Comparison of ENCODE assay signal across 9 cellular contexts in genomic region chr12:110585231-110585799, GRCh38. TPM values are rescaled to one million over a fixed set of nuclear protein-coding genes. Genes with fewer than 3 reads are reported as not detected.
A peak's percentile ranks its signal among the peaks of the same experiment; 100 is the strongest.
DNase-seq lines count a peak whose midpoint lies in the region; ATAC-seq and TF ChIP-seq lines count a peak whose summit lies in the region.
"Had no signal": no experiment of that assay in that cellular context is flagged by ENCODE, and none has a peak within 500 bp of the region (broad histone marks: within the 10 kb centered on the region; RNA-seq: fewer than 3 reads in every experiment).

No MANE protein-coding gene starts in this region.

- no peak for DNase-seq in HCT116 (ENCODE audit: low read depth, low spot score)
- DNase-seq in activated B cell treated with CpG ODN at 0.5 μM for 24 hours, result no peak
- peak; percentile 36 for DNase-seq in fibroblast of gingiva (ENCODE audit: low read depth)
- peak; percentile 52 to 73 for DNase-seq in gastrocnemius medialis
- no peak for DNase-seq in RWPE1 (ENCODE audit: low spot score)
- DNase-seq in RKO (ENCODE audit: low spot score), result no peak
- DNase-seq in GM19238 (ENCODE audit: insufficient read length, low spot score), result no peak

- H3K4me3 ChIP-seq in HCT116 (replicated peaks in 1 of 2; ENCODE audit: low read depth in 1 of 2, low read length in 2 of 2) (no peak overlapping the region), gastrocnemius medialis (peak overlapping the region in 3 of 4 donors; percentile 19 to 48 (median 25))

- peaks cover 11 to 43% of the 10 kb centered on the region in 2 experiments for H3K4me1 ChIP-seq in HCT116 (ENCODE audit: control insufficient read depth in 1 of 2, insufficient read depth in 2 of 2, low read length in 2 of 2)
- peaks cover 39 to 40% of the 10 kb centered on the region in 2 donors for H3K4me1 ChIP-seq in gastrocnemius medialis

- no peaks in the 10 kb centered on the region for H3K27me3 Mint-ChIP-seq in activated B cell treated with CpG ODN at 0.5 μM for 24 hours
- H3K27me3 Mint-ChIP-seq: memory B cell had no signal

- peaks cover 29% of the 10 kb centered on the region for H3K79me2 ChIP-seq in HCT116 (ENCODE audit: insufficient read depth, low read length)

- CTCF ChIA-PET in HCT116 (lab: Charles Lee) (interaction anchor here (1.1 to 1.4 kb wide), 2 partner anchors 15 to 117 kb away, joined by 3 to 4 read pairs; partner anchors contain the start of gene GPN3), activated B cell treated with CpG ODN at 0.5 μM for 24 hours (lab: Charles Lee) (interaction anchor here (1.6 kb wide), 1 partner anchor 15 kb away, joined by 7 read pairs; no protein-coding TSS in a partner anchor), RWPE1 (lab: Yijun Ruan, JAX) (interaction anchor here (0.6 to 0.7 kb wide), 2 partner anchors 15 to 33 kb away, joined by 3 to 5 read pairs; no protein-coding TSS in a partner anchor)

- H3K36me3 ChIP-seq in HCT116 (ENCODE audit: control insufficient read depth in 1 of 2, insufficient read depth in 2 of 2, low read length in 2 of 2), result no peaks in the 10 kb centered on the region
- H3K36me3 ChIP-seq in gastrocnemius medialis, result no peaks in the 10 kb centered on the region

- RAD21 ChIA-PET in HCT116 (lab: Charles Lee; ENCODE audit: low non-redundant PET in 1 of 2, low total read pairs in 2 of 2, uncharacterized antibody in 2 of 2, unreplicated experiment in 2 of 2), result no interaction called here

- ATAC-seq in HCT116 (no peak), activated B cell treated with CpG ODN at 0.5 μM for 24 hours (ENCODE audit: low read depth) (no peak), gastrocnemius medialis (peak; percentile 7 to 36), HG03108 (IDR thresholded peaks at IDR 0.05; ENCODE audit: unreplicated experiment) (no peak)

- peak overlapping the region; percentile 53 for H2AFZ ChIP-seq in HCT116 (ENCODE audit: low read depth, low read length, poor library complexity, severe bottlenecking)

- H3K27me3 ChIP-seq in HCT116 (ENCODE audit: insufficient read depth, low read length), result no peaks in the 10 kb centered on the region
- H3K27me3 ChIP-seq in gastrocnemius medialis, result no peaks in the 10 kb centered on the region

- H3K9me3 ChIP-seq in HCT116 (ENCODE audit: control insufficient read depth in 1 of 2, insufficient read depth in 1 of 2, low read depth in 1 of 2, low read length in 2 of 2) (no peaks in the 10 kb centered on the region), gastrocnemius medialis (no peaks in the 10 kb centered on the region)

- POLR2A ChIA-PET in HCT116 (lab: Charles Lee), result interaction anchor here (1.1 kb wide), 1 partner anchor 154 kb away, joined by 3 read pairs; no protein-coding TSS in a partner anchor
- POLR2A ChIA-PET in activated B cell treated with CpG ODN at 0.5 μM for 24 hours (lab: Charles Lee), result interaction anchor here (0.6 to 2.0 kb wide), 7 partner anchors 15 to 1744 kb away, joined by 3 to 10 read pairs (median 3); partner anchors contain the start of genes ARPC3, FAM216A, GPN3 and RAD9B
- POLR2A ChIA-PET in RWPE1 (lab: Yijun Ruan, JAX; ENCODE audit: low non-redundant PET), result no interaction called here

- H3K9me2 ChIP-seq in HCT116 (ENCODE audit: insufficient read depth), result no peaks in the 10 kb centered on the region

- H3K9me3 Mint-ChIP-seq in activated B cell treated with CpG ODN at 0.5 μM for 24 hours, result no peaks in the 10 kb centered on the region
- H3K9me3 Mint-ChIP-seq: memory B cell had no signal

- BruUV-seq in HCT116 (replicated peaks; lab: Mats Ljungman, UMichigan), result no TSS peak

- TF ChIP-seq CTCF in HCT116 (IDR thresholded peaks at IDR 0.05 in 2 of 3, conservative IDR thresholded peaks at IDR 0.05 in 1 of 3; ENCODE audit: borderline replicate concordance in 1 of 3, insufficient read depth in 1 of 3, low read depth in 2 of 3, low read length in 2 of 3), result no peak
- no peak for TF ChIP-seq CTCF in activated B cell treated with CpG ODN at 0.5 μM for 24 hours (IDR thresholded peaks at IDR 0.05)
- no peak for TF ChIP-seq CTCF in gastrocnemius medialis (IDR thresholded peaks at IDR 0.05 in 4 of 5, conservative IDR thresholded peaks at IDR 0.05 in 1 of 5)
- TF ChIP-seq CTCF in RWPE1 (conservative IDR thresholded peaks at IDR 0.05; ENCODE audit: low read depth), result no peak

- H3K9ac ChIP-seq in HCT116 (ENCODE audit: low read length), result no peak overlapping the region

- H4K20me1 ChIP-seq in HCT116 (ENCODE audit: insufficient read depth), result no peaks in the 10 kb centered on the region

- peaks cover 13% of the 10 kb centered on the region for H3K36me3 Mint-ChIP-seq in activated B cell treated with CpG ODN at 0.5 μM for 24 hours (ENCODE audit: low read depth)
- H3K36me3 Mint-ChIP-seq: memory B cell had no signal

- intact Hi-C loops in HCT116 (cut with micrococcal nuclease), result no loop called here
- intact Hi-C loops in activated B cell treated with CpG ODN at 0.5 μM for 24 hours (cut with micrococcal nuclease), result no loop called here
- intact Hi-C loops in gastrocnemius medialis (cut with DNase I; ENCODE audit: low total_unique reads), result loop anchor here (10.0 kb wide), 3 partner anchors 301 to 591 kb away; partner anchors contain the start of genes ANKRD13A, ATP2A2 and GIT2

- H3K27ac ChIP-seq in HCT116 (ENCODE audit: low read depth, low read length) (no peak overlapping the region), gastrocnemius medialis (peak overlapping the region; percentile 91 to 98 (median 94)), RWPE1 (no peak overlapping the region)

- TF ChIP-seq RAD21 in HCT116 (IDR thresholded peaks at IDR 0.05; ENCODE audit: low read depth), result no peak

- peak overlapping the region; percentile 48 for H3K4me3 Mint-ChIP-seq in activated B cell treated with CpG ODN at 0.5 μM for 24 hours
- H3K4me3 Mint-ChIP-seq: memory B cell had no signal

- H3K27ac Mint-ChIP-seq in activated B cell treated with CpG ODN at 0.5 μM for 24 hours, result peak overlapping the region; percentile 69
- H3K27ac Mint-ChIP-seq: memory B cell had no signal

- H3K4me1 Mint-ChIP-seq in activated B cell treated with CpG ODN at 0.5 μM for 24 hours, result peaks cover 68% of the 10 kb centered on the region

- in situ Hi-C loops in gastrocnemius medialis (cut with MboI; ENCODE audit: low sequenced_read_pairs in 4 of 4), result no loop called here

- TF ChIP-seq POLR2A in HCT116 (IDR thresholded peaks at IDR 0.05; ENCODE audit: borderline replicate concordance, extremely low read depth, insufficient read depth, insufficient read length), result no peak
- TF ChIP-seq POLR2A in gastrocnemius medialis (IDR thresholded peaks at IDR 0.05), result peak in 1 of 2 donors; percentile 50

- H3K4me2 ChIP-seq in HCT116 (ENCODE audit: low read length), result no peak overlapping the region

TF ChIP-seq in HCT116, 20 proteins besides CTCF, POLR2A, EP300 and RAD21 (continues in another document):
- TF ChIP-seq ELF1 (IDR thresholded peaks at IDR 0.05; ENCODE audit: borderline replicate concordance, low read depth), result no peak
- no peak for TF ChIP-seq ATF3 (IDR thresholded peaks at IDR 0.05)
- no peak for TF ChIP-seq EZH2 (IDR thresholded peaks at IDR 0.05)
- no peak for TF ChIP-seq ZBTB33 (IDR thresholded peaks at IDR 0.05; ENCODE audit: extremely low read depth, insufficient replicate concordance, low read length)
- TF ChIP-seq CBX3 (IDR thresholded peaks at IDR 0.05; ENCODE audit: low read depth), result no peak
- TF ChIP-seq SRF (IDR thresholded peaks at IDR 0.05; ENCODE audit: low read depth), result no peak
- no peak for TF ChIP-seq EZH2phosphoT487 (IDR thresholded peaks at IDR 0.05; ENCODE audit: borderline replicate concordance)
- TF ChIP-seq EGR1 (IDR thresholded peaks at IDR 0.05; ENCODE audit: low read depth), result no peak
- no peak for TF ChIP-seq SP1 (IDR thresholded peaks at IDR 0.05; ENCODE audit: low read depth)
- no peak for TF ChIP-seq JUND (IDR thresholded peaks at IDR 0.05)
- no peak for TF ChIP-seq POLR2AphosphoS5 (IDR thresholded peaks at IDR 0.05; ENCODE audit: low read depth, low read length)
- TF ChIP-seq ZFX (IDR thresholded peaks at IDR 0.05), result no peak
- no peak for TF ChIP-seq FOSL1 (IDR thresholded peaks at IDR 0.05; ENCODE audit: low read depth)

RNA-seq across cellular contexts. Expression of gene PPTC7, which starts 2.2 kb away (rescaled TPM):
- total RNA-seq in HCT116 (2021; ENCODE audit: unreplicated experiment) (25.2 TPM), activated B cell treated with CpG ODN at 0.5 μM for 24 hours (34.5 and 40.8 TPM in 2 replicates), gastrocnemius medialis (10 to 100 TPM; 27.6 to 85.8 (median 58.4) TPM)
- polyA plus RNA-seq in HCT116 (2012), result 15.0 and 15.4 TPM in 2 replicates

RNA-seq across cellular contexts. Expression of gene TCTN1, which starts 28.6 kb away (rescaled TPM):
- total RNA-seq in HCT116 (2021; ENCODE audit: unreplicated experiment) (27.0 TPM), activated B cell treated with CpG ODN at 0.5 μM for 24 hours (22.4 and 29.5 TPM in 2 replicates), gastrocnemius medialis (10 to 100 TPM in 3 of 4 donors, 1 to 10 TPM in 1; 4.7 to 30.8 (median 22.7) TPM)
- 15.6 and 20.4 TPM in 2 replicates for polyA plus RNA-seq in HCT116 (2012)

Comparison
In these comparisons a context has a peak if more than half of its experiments do, and no peak if none do; other contexts are left out.
1. ATAC-seq: peak in gastrocnemius medialis (2 of 2); none in HCT116 (single experiment), activated B cell treated with CpG ODN at 0.5 μM for 24 hours (single experiment) and HG03108 (single experiment).
2. DNase-seq: peak in fibroblast of gingiva (single experiment) and gastrocnemius medialis (2 of 2); none in HCT116 (single experiment), activated B cell treated with CpG ODN at 0.5 μM for 24 hours (single experiment), RWPE1 (single experiment), RKO (single experiment) and GM19238 (single experiment).
3. H3K27ac ChIP-seq: peak in gastrocnemius medialis (4 of 4); none in HCT116 (single experiment) and RWPE1 (single experiment).
4. H3K4me3 ChIP-seq: peak in gastrocnemius medialis (3 of 4); none in HCT116 (0 of 2).